Comparison of ENCODE assay signal across 8 cellular contexts in the genomic region with DNA sequence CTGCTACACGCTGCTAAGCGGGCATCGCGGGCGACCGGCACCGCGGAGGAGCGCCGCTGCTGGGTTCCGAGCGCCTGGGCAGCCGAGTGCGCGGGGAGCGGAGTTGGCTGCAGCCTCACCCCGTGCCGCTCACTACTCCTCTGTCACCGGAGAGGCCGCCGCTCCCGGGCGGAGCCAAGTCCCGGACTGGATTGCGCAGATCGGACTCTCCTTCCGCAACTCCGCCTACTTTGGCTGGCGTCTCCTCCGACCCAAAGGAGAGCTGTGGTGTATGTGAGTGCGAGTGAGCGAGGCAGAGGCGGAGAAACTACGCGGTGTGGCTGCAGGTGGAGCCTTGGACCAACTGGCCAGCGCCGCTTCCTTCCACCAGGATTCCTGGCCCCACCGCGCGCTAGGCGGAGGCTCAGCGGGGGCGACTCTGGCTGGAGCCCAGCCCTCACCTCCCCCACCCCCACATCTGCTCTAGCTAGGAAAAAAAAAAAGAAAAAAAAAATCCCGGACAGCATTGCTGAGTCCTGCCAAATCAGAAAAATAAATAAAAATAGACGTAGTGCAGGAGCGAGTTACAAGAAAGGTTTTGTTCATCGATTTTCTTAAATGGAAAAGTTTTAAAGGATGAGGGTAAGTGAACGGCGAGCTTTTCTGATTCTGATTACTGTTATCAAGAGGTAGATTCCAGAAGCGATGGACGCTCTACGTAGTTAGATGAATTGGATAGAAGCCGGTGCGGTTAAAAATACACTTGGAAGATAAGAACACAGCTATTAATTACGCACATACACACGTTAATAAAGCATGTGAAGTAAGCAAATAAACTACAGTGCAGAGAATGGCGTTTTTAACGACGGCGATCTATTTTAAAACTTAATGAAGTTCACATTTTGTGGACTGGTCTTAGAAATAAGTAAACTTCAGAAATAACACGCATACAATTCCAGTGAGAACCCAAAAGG. TPM values are rescaled to one million over a fixed set of nuclear protein-coding genes. Genes with fewer than 3 reads are reported as not detected.
DNase-seq lines count a peak whose midpoint lies in the region; ATAC-seq, FAIRE-seq and TF ChIP-seq lines count a peak whose summit lies in the region.

A gene with protein sequence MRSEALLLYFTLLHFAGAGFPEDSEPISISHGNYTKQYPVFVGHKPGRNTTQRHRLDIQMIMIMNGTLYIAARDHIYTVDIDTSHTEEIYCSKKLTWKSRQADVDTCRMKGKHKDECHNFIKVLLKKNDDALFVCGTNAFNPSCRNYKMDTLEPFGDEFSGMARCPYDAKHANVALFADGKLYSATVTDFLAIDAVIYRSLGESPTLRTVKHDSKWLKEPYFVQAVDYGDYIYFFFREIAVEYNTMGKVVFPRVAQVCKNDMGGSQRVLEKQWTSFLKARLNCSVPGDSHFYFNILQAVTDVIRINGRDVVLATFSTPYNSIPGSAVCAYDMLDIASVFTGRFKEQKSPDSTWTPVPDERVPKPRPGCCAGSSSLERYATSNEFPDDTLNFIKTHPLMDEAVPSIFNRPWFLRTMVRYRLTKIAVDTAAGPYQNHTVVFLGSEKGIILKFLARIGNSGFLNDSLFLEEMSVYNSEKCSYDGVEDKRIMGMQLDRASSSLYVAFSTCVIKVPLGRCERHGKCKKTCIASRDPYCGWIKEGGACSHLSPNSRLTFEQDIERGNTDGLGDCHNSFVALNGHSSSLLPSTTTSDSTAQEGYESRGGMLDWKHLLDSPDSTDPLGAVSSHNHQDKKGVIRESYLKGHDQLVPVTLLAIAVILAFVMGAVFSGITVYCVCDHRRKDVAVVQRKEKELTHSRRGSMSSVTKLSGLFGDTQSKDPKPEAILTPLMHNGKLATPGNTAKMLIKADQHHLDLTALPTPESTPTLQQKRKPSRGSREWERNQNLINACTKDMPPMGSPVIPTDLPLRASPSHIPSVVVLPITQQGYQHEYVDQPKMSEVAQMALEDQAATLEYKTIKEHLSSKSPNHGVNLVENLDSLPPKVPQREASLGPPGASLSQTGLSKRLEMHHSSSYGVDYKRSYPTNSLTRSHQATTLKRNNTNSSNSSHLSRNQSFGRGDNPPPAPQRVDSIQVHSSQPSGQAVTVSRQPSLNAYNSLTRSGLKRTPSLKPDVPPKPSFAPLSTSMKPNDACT (minus strand): TSS at position 142 of the 953 bp plus-strand sequence. CDS start 69,879 bp downstream, outside the sequence.

- H3K27me3 Mint-ChIP-seq in H9 (ENCODE audit: low read depth), result no peaks in the 10 kb centered on the region

- peak within 1 kb of the TSS; percentile 96 for H3K4me2 ChIP-seq in H9 (ENCODE audit: insufficient read depth, insufficient read length, low read length)
- peak within 1 kb of the TSS; percentile 96 for H3K4me2 ChIP-seq in Loucy (ENCODE audit: low read depth, low read length, poor library complexity, severe bottlenecking)

- no peaks in the 10 kb centered on the region for H3K79me1 ChIP-seq in H9 (ENCODE audit: insufficient read depth, low read depth, low read length, poor library complexity, severe bottlenecking)

- no peak within 1 kb of the TSS for H2BK15ac ChIP-seq in H9 (ENCODE audit: low read depth, low read length)

- TF ChIP-seq CTCF in GM12865 (IDR thresholded peaks at IDR 0.05; ENCODE audit: insufficient read depth, low read depth, low read length, missing control alignments) (no peak), H9 (conservative IDR thresholded peaks at IDR 0.05) (peak; percentile 50; the same call in 2 of the 3 replicates), Loucy (conservative IDR thresholded peaks at IDR 0.05; ENCODE audit: low read length) (no peak), bronchial epithelial cell (IDR thresholded peaks at IDR 0.05; ENCODE audit: insufficient read depth, low read length, severe bottlenecking) (peak; percentile 10), gastrocnemius medialis (IDR thresholded peaks at IDR 0.05 in 4 of 5, conservative IDR thresholded peaks at IDR 0.05 in 1 of 5) (peak in 2 of 5 experiments; percentile 11 to 31)

- H3K79me2 ChIP-seq in H9 (ENCODE audit: insufficient read depth, low read length) (peaks cover 44% of the 10 kb centered on the region), Loucy (ENCODE audit: insufficient read depth, low read length) (no peaks in the 10 kb centered on the region)

- H3K14ac ChIP-seq in H9 (ENCODE audit: insufficient read depth, low read length), result peak within 1 kb of the TSS; percentile 95

- DNase-seq in GM12865 (ENCODE audit: low read depth) (peak; percentile 95), H9 (peak; percentile 97), SK-N-MC (ENCODE audit: low read depth, low spot score) (no peak), bronchial epithelial cell (ENCODE audit: low read depth) (peak; percentile 84), iPS-NIHi11 (ENCODE audit: low spot score) (peak; percentile 88), gastrocnemius medialis (peak; percentile 70 to 78), SHP77 treated with DMSO at 0.1 percent for 48 hours (lab: John Stamatoyannopoulos, UW) (no peak)

- H2AK5ac ChIP-seq in H9 (ENCODE audit: insufficient read length, low read length), result no peak within 1 kb of the TSS

- H2BK20ac ChIP-seq in H9 (ENCODE audit: low read depth, low read length, poor library complexity, severe bottlenecking), result no peak within 1 kb of the TSS

- ATAC-seq in gastrocnemius medialis, result peak; percentile 74

- no peak within 1 kb of the TSS for H3K23ac ChIP-seq in H9 (ENCODE audit: insufficient read length, low read depth, low read length)

- H3K56ac ChIP-seq in H9 (ENCODE audit: insufficient read length, low read depth, low read length), result no peak within 1 kb of the TSS

- H4K91ac ChIP-seq in H9 (ENCODE audit: insufficient read length, low read depth, low read length), result no peak within 1 kb of the TSS

- peak within 1 kb of the TSS; percentile 99 for H3K4me3 Mint-ChIP-seq in H9

- no peaks in the 10 kb centered on the region for H3F3A ChIP-seq in Loucy (ENCODE audit: low read depth)

- intact Hi-C loops in gastrocnemius medialis (cut with DNase I; ENCODE audit: low total_unique reads), result loop anchor here (2.0 to 10.0 kb wide), 2 partner anchors 78 to 440 kb away; no protein-coding TSS in a partner anchor

- no peaks in the 10 kb centered on the region for H3K36me3 ChIP-seq in Loucy (ENCODE audit: insufficient read depth, low read length)
- no peaks in the 10 kb centered on the region for H3K36me3 ChIP-seq in SK-N-MC (ENCODE audit: insufficient read depth, low read length)
- no peaks in the 10 kb centered on the region for H3K36me3 ChIP-seq in bronchial epithelial cell (ENCODE audit: control insufficient read depth, insufficient read depth, low read length)
- H3K36me3 ChIP-seq in gastrocnemius medialis, result no peaks in the 10 kb centered on the region

- no peak for FAIRE-seq in bronchial epithelial cell (lab: Jason Lieb, UNC)

- peaks cover 41 to 47% of the 10 kb centered on the region in 2 experiments for H3K4me1 Mint-ChIP-seq in H9

- H3K27me3 ChIP-seq in H9 (ENCODE audit: insufficient read depth, low read length) (no peaks in the 10 kb centered on the region), Loucy (ENCODE audit: insufficient read depth, low read length, poor library complexity, severe bottlenecking) (peaks cover 28% of the 10 kb centered on the region), bronchial epithelial cell (ENCODE audit: control insufficient read depth, insufficient read depth, low read length) (peaks cover 23% of the 10 kb centered on the region), gastrocnemius medialis (peaks cover 46 to 52% (median 48%) of the 10 kb centered on the region in 3 donors)

- peak within 1 kb of the TSS; percentile 97 to 99 (median 98) for H3K27ac Mint-ChIP-seq in H9

- H3K27ac ChIP-seq in H9 (ENCODE audit: insufficient read length, low read depth, low read length), result peak within 1 kb of the TSS; percentile 63
- H3K27ac ChIP-seq in SK-N-MC, result peak within 1 kb of the TSS; percentile 19; the same call in 1 of the 2 replicates
- H3K27ac ChIP-seq in gastrocnemius medialis, result peak within 1 kb of the TSS; percentile 60 to 77 (median 72)

- H2BK12ac ChIP-seq in H9 (ENCODE audit: insufficient read length, low read depth, low read length), result peak within 1 kb of the TSS; percentile 38

- H2AFZ ChIP-seq in H9 (ENCODE audit: low read length) (no peak within 1 kb of the TSS), Loucy (ENCODE audit: low read length) (peak within 1 kb of the TSS; percentile 77)

- H3K23me2 ChIP-seq in H9 (ENCODE audit: insufficient read length, low read depth, low read length, poor library complexity, severe bottlenecking), result peaks cover 11% of the 10 kb centered on the region

- peaks cover 9% of the 10 kb centered on the region; the same call in 1 of the 2 replicates for H3K4me1 ChIP-seq in H9 (ENCODE audit: insufficient read depth, low read length)
- H3K4me1 ChIP-seq in Loucy (ENCODE audit: insufficient read depth, low read length, poor library complexity, severe bottlenecking), result peaks cover 17% of the 10 kb centered on the region
- peaks cover 13 to 30% of the 10 kb centered on the region in 2 donors for H3K4me1 ChIP-seq in gastrocnemius medialis

- no peaks in the 10 kb centered on the region; a peak in 1 of 5 replicates for H3K9me3 Mint-ChIP-seq in H9

- no CpG with 5 or more reads among the region's 61 CpGs for WGBS in H9 (ENCODE audit: extremely low coverage, insufficient read length, low lambda C conversion rate)

- no peak within 1 kb of the TSS for H3K4ac ChIP-seq in H9 (ENCODE audit: low read depth, low read length)

- H3K9ac ChIP-seq in H9 (ENCODE audit: extremely low read depth, insufficient read length, low read length) (peak within 1 kb of the TSS; percentile 89), Loucy (ENCODE audit: low read depth, low read length, poor library complexity, severe bottlenecking) (no peak within 1 kb of the TSS), SK-N-MC (ENCODE audit: insufficient read length) (peak within 1 kb of the TSS; percentile 68)

- H3K9me2 ChIP-seq in Loucy (replicated peaks; ENCODE audit: low read depth, low read length), result no peaks in the 10 kb centered on the region

- H4K20me1 ChIP-seq in H9 (ENCODE audit: control insufficient read depth, insufficient read depth, insufficient read length), result peaks cover 3% of the 10 kb centered on the region
- H4K20me1 ChIP-seq in Loucy (ENCODE audit: insufficient read depth, low read length, poor library complexity, severe bottlenecking), result no peaks in the 10 kb centered on the region

- H3K4me3 ChIP-seq in GM12865 (ENCODE audit: low read depth, low read length) (peak within 1 kb of the TSS; percentile 67), Loucy (ENCODE audit: low read length, poor library complexity, severe bottlenecking) (peak within 1 kb of the TSS; percentile 77), SK-N-MC (peak within 1 kb of the TSS; percentile 89), bronchial epithelial cell (ENCODE audit: low read depth, low read length) (peak within 1 kb of the TSS; percentile 49), gastrocnemius medialis (peak within 1 kb of the TSS; percentile 50 to 67 (median 60))

- no peak within 1 kb of the TSS for H3T11ph ChIP-seq in H9 (ENCODE audit: low read length)

- H2BK120ac ChIP-seq in H9 (ENCODE audit: low read depth, low read length, poor library complexity, severe bottlenecking), result no peak within 1 kb of the TSS

- peak; percentile 44 to 71 for TF ChIP-seq POLR2A in gastrocnemius medialis (IDR thresholded peaks at IDR 0.05)

- H3K18ac ChIP-seq in H9 (ENCODE audit: insufficient read length, low read depth, low read length), result peak within 1 kb of the TSS; percentile 80

- H3K9me3 ChIP-seq in H9 (ENCODE audit: control insufficient read depth, low read depth, low read length) (no peaks in the 10 kb centered on the region), Loucy (ENCODE audit: insufficient read depth, low read depth, low read length) (no peaks in the 10 kb centered on the region), SK-N-MC (ENCODE audit: low read depth, low read length) (no peaks in the 10 kb centered on the region), gastrocnemius medialis (no peaks in the 10 kb centered on the region)

- peaks cover 10 to 39% (median 24%) of the 10 kb centered on the region in 3 experiments; a peak in 6 of 7 replicates for H3K36me3 Mint-ChIP-seq in H9 (ENCODE audit: insufficient read depth in 1 of 3, low read depth in 3 of 3)

- in situ Hi-C loops in gastrocnemius medialis (cut with MboI; ENCODE audit: low sequenced_read_pairs in 4 of 4), result loop anchor here in 1 of 4 donors (25.0 kb wide), 1 partner anchor 438 kb away; no protein-coding TSS in a partner anchor

- peak within 1 kb of the TSS; percentile 9 for H2BK5ac ChIP-seq in H9 (ENCODE audit: insufficient read length, low read length)

- H4K8ac ChIP-seq in H9 (replicated peaks; ENCODE audit: insufficient read length, low read depth, low read length), result no peak within 1 kb of the TSS

- H4K5ac ChIP-seq in H9 (ENCODE audit: insufficient read length, low read depth, low read length), result no peak within 1 kb of the TSS

RNA-seq across cellular contexts. Expression of the gene that starts here (rescaled TPM):
- total RNA-seq in H9 (2021), result 335 and 354 TPM in 2 replicates
- 0.53 and 0.64 TPM in 2 replicates for total RNA-seq in bronchial epithelial cell
- total RNA-seq in gastrocnemius medialis, result 1 to 10 TPM; 2.5 to 6.5 (median 2.7) TPM

Comparison
In these comparisons a context has a peak if more than half of its experiments do, and no peak if none do; other contexts are left out.
1. RNA of the gene that starts here (total RNA-seq): 335 to 354 TPM in H9; 2.5 to 6.5 TPM in gastrocnemius medialis and 0.53 to 0.64 TPM in bronchial epithelial cell; every median in the first group is over 10 times any median in the second.
2. Peak in DNase-seq and H3K4me3 ChIP-seq in bronchial epithelial cell; RNA of the gene not detected or under 1 TPM.
3. DNase-seq: peak in GM12865 (single experiment), H9 (single experiment), iPS-NIHi11 (single experiment) and gastrocnemius medialis (2 of 2); none in SK-N-MC (single experiment) and SHP77 treated with DMSO at 0.1 percent for 48 hours (single experiment).
4. CTCF ChIP-seq: peak in H9 (single experiment) and bronchial epithelial cell (single experiment); none in GM12865 (single experiment) and Loucy (single experiment).
5. H3K27ac ChIP-seq: peak in every context shown above with its lines; median percentile 72 in gastrocnemius medialis; 63 in H9; 19 in SK-N-MC.
6. Peak in every context shown above with its lines, with median percentiles within 50 percentile points of each other: H3K4me3 ChIP-seq.